8 cellular contexts compared by ENCODE assay signal in genomic region chr19:533485-534058, GRCh38. TPM values are rescaled to one million over a fixed set of nuclear protein-coding genes. Genes with fewer than 3 reads are reported as not detected.
DNase-seq lines count a peak whose midpoint lies in the region; ATAC-seq, FAIRE-seq and TF ChIP-seq lines count a peak whose summit lies in the region.

No MANE protein-coding gene starts in this region.

- no peaks in the 10 kb centered on the region for H3K9me3 ChIP-seq in astrocyte (ENCODE audit: insufficient read depth, low read depth, low read length)
- no peaks in the 10 kb centered on the region for H3K9me3 ChIP-seq in thoracic aorta

- intact Hi-C loops in activated CD4-positive, alpha-beta T cell treated with anti-CD3 and anti-CD28 coated beads, Interleukin-2, amount 10 ng/mL, durations not matched to agents 24 days and 14 days (cut with micrococcal nuclease) = loop anchor here (2.0 to 5.0 kb wide), 3 partner anchors 39 to 99 kb away; partner anchors contain the start of genes BSG and POLRMT

- no peaks in the 10 kb centered on the region for H3K9me3 Mint-ChIP-seq in activated CD4-positive, alpha-beta T cell treated with anti-CD3 and anti-CD28 coated beads, Interleukin-2, amount 10 ng/mL, durations not matched to agents 24 days and 14 days
- H3K9me3 Mint-ChIP-seq in astrocyte (ENCODE audit: unreplicated experiment) = no peaks in the 10 kb centered on the region

- H3K4me3 ChIP-seq in astrocyte (ENCODE audit: insufficient read depth, low read depth, low read length) = peak overlapping the region; percentile 76
- peak overlapping the region; percentile 98 for H3K4me3 ChIP-seq in thoracic aorta

- peaks cover 12% of the 10 kb centered on the region for H3K36me3 Mint-ChIP-seq in activated CD4-positive, alpha-beta T cell treated with anti-CD3 and anti-CD28 coated beads, Interleukin-2, amount 10 ng/mL, durations not matched to agents 24 days and 14 days (ENCODE audit: low read depth)
- H3K36me3 Mint-ChIP-seq in astrocyte (ENCODE audit: low read depth, unreplicated experiment) = peaks cover 3% of the 10 kb centered on the region

- no peak for FAIRE-seq in astrocyte (lab: Jason Lieb, UNC)

- no peaks in the 10 kb centered on the region for H3K36me3 ChIP-seq in astrocyte (ENCODE audit: insufficient read depth, low read length)
- H3K36me3 ChIP-seq in thoracic aorta = peaks cover 29% of the 10 kb centered on the region

- no peak for DNase-seq in activated CD4-positive, alpha-beta T cell treated with anti-CD3 and anti-CD28 coated beads, Interleukin-2, amount 10 ng/mL, durations not matched to agents 24 days and 14 days
- DNase-seq in activated CD4-positive, alpha-beta T cell treated with anti-CD3 and anti-CD28 coated beads, Interleukin-2, amount 50 U/mL, for 1 hour = no peak
- DNase-seq in astrocyte (ENCODE audit: low read depth) = no peak
- DNase-seq in thoracic aorta (ENCODE audit: low spot score) = no peak
- DNase-seq in NCI-H2171 (lab: John Stamatoyannopoulos, UW) = no peak
- no peak for DNase-seq in NCI-H510A treated with DMSO at 0.1 percent for 48 hours (lab: John Stamatoyannopoulos, UW)
- DNase-seq in islet precursor cell = no peak

- H3K27me3 ChIP-seq in astrocyte (ENCODE audit: insufficient read depth, low read length) (no peaks in the 10 kb centered on the region), layer of hippocampus (ENCODE audit: control insufficient read depth, insufficient read depth, low read length) (no peaks in the 10 kb centered on the region), thoracic aorta (replicated peaks; ENCODE audit: insufficient read depth) (no peaks in the 10 kb centered on the region)

- TF ChIP-seq CTCF in astrocyte (IDR thresholded peaks at IDR 0.05; ENCODE audit: insufficient read depth, low read depth, low read length) = no peak
- no peak for TF ChIP-seq CTCF in thoracic aorta (IDR thresholded peaks at IDR 0.05)

- no peak for ATAC-seq in thoracic aorta (ENCODE audit: insufficient number of reproducible peaks, low FRiP score, low read depth)

- peaks cover 63% of the 10 kb centered on the region for H4K20me1 ChIP-seq in astrocyte (ENCODE audit: insufficient read depth, low read length)

- H3K4me2 ChIP-seq in astrocyte (ENCODE audit: low read length) = peak overlapping the region; percentile 92

- H3K79me2 ChIP-seq in astrocyte (ENCODE audit: insufficient read depth, low read length) = peaks cover 63% of the 10 kb centered on the region

- H3K9ac ChIP-seq in astrocyte (ENCODE audit: low read length) = peak overlapping the region; percentile 85

- peak overlapping the region; percentile 74 for H3K27ac ChIP-seq in astrocyte (ENCODE audit: low read depth, low read length)
- H3K27ac ChIP-seq in layer of hippocampus (ENCODE audit: low read depth, low read length) = peak overlapping the region; percentile 89
- H3K27ac ChIP-seq in thoracic aorta = peak overlapping the region; percentile 82 to 95

- no peak overlapping the region for H2AFZ ChIP-seq in astrocyte (ENCODE audit: low read depth, low read length)

- H3K4me1 ChIP-seq in astrocyte (ENCODE audit: insufficient read depth, low read length) = peaks cover 28% of the 10 kb centered on the region
- H3K4me1 ChIP-seq in thoracic aorta (ENCODE audit: control insufficient read depth in 1 of 2, low read depth in 2 of 2) = peaks cover 13 to 34% of the 10 kb centered on the region in 2 donors

- H3K27ac Mint-ChIP-seq in activated CD4-positive, alpha-beta T cell treated with anti-CD3 and anti-CD28 coated beads, Interleukin-2, amount 10 ng/mL, durations not matched to agents 24 days and 14 days = peak overlapping the region; percentile 92
- H3K27ac Mint-ChIP-seq in astrocyte (ENCODE audit: unreplicated experiment) = no peak overlapping the region

- H3K4me1 Mint-ChIP-seq in activated CD4-positive, alpha-beta T cell treated with anti-CD3 and anti-CD28 coated beads, Interleukin-2, amount 10 ng/mL, durations not matched to agents 24 days and 14 days = peaks cover 14% of the 10 kb centered on the region
- peaks cover 11% of the 10 kb centered on the region for H3K4me1 Mint-ChIP-seq in astrocyte (ENCODE audit: low read depth, unreplicated experiment)

- H3K27me3 Mint-ChIP-seq in activated CD4-positive, alpha-beta T cell treated with anti-CD3 and anti-CD28 coated beads, Interleukin-2, amount 10 ng/mL, durations not matched to agents 24 days and 14 days = no peaks in the 10 kb centered on the region
- no peaks in the 10 kb centered on the region for H3K27me3 Mint-ChIP-seq in astrocyte (ENCODE audit: low read depth, unreplicated experiment)

- peak overlapping the region; percentile 94 for H3K4me3 Mint-ChIP-seq in activated CD4-positive, alpha-beta T cell treated with anti-CD3 and anti-CD28 coated beads, Interleukin-2, amount 10 ng/mL, durations not matched to agents 24 days and 14 days
- H3K4me3 Mint-ChIP-seq in astrocyte (ENCODE audit: unreplicated experiment) = peak overlapping the region; percentile 92

RNA-seq across cellular contexts. Expression of gene CDC34, which starts 2.0 kb away (rescaled TPM):
- 52.8 and 55.0 TPM in 2 replicates for total RNA-seq in activated CD4-positive, alpha-beta T cell treated with anti-CD3 and anti-CD28 coated beads, Interleukin-2, amount 10 ng/mL, durations not matched to agents 24 days and 14 days
- total RNA-seq in astrocyte (190 and 192 TPM in 2 replicates), thoracic aorta (10 to 100 TPM; 40.2 to 86.2 TPM)

RNA-seq across cellular contexts. Expression of gene GZMM, which starts 10.3 kb away (rescaled TPM):
- 37.6 and 40.9 TPM in 2 replicates for total RNA-seq in activated CD4-positive, alpha-beta T cell treated with anti-CD3 and anti-CD28 coated beads, Interleukin-2, amount 10 ng/mL, durations not matched to agents 24 days and 14 days
- total RNA-seq in astrocyte = 0.70 and 0.75 TPM in 2 replicates
- total RNA-seq in thoracic aorta = under 1 TPM in 1 of 2 donors, not detected in 1; 0.54 TPM

RNA-seq across cellular contexts. Expression of gene TPGS1, which starts 26.3 kb away (rescaled TPM):
- total RNA-seq in activated CD4-positive, alpha-beta T cell treated with anti-CD3 and anti-CD28 coated beads, Interleukin-2, amount 10 ng/mL, durations not matched to agents 24 days and 14 days = 13.5 and 15.6 TPM in 2 replicates
- total RNA-seq in astrocyte = 17.9 and 20.4 TPM in 2 replicates
- 10 to 100 TPM; 34.1 to 94.1 TPM for total RNA-seq in thoracic aorta

RNA-seq across cellular contexts. Expression of gene MADCAM1, which starts 37.3 kb away (rescaled TPM):
- total RNA-seq in activated CD4-positive, alpha-beta T cell treated with anti-CD3 and anti-CD28 coated beads, Interleukin-2, amount 10 ng/mL, durations not matched to agents 24 days and 14 days = 0.14 and 0.19 TPM in 2 replicates
- total RNA-seq in astrocyte (0.57 and 0.60 TPM in 2 replicates), thoracic aorta (under 1 TPM in 1 of 2 donors, not detected in 1; 0.92 TPM)

RNA-seq across cellular contexts. Expression of gene BSG, which starts 38.8 kb away (rescaled TPM):
- total RNA-seq in activated CD4-positive, alpha-beta T cell treated with anti-CD3 and anti-CD28 coated beads, Interleukin-2, amount 10 ng/mL, durations not matched to agents 24 days and 14 days = 291 and 297 TPM in 2 replicates
- total RNA-seq in astrocyte (807 and 871 TPM in 2 replicates), thoracic aorta (100 to 1,000 TPM; 344 to 575 TPM)

Comparison
In these comparisons a context has a peak if more than half of its experiments do, and no peak if none do; other contexts are left out.
1. RNA of gene GZMM, which starts 10.3 kb away (total RNA-seq): 37.6 to 40.9 TPM in activated CD4-positive, alpha-beta T cell treated with anti-CD3 and anti-CD28 coated beads, Interleukin-2, amount 10 ng/mL, durations not matched to agents 24 days and 14 days; 0.70 to 0.75 TPM in astrocyte and 0.54 TPM in thoracic aorta; every median in the first group is over 10 times any median in the second.
2. Peak in every context shown above with its lines, with median percentiles within 50 percentile points of each other: H3K27ac ChIP-seq.